In genomic region chr5:176407456-176408244, GRCh38 we compare ENCODE assay signal across 1 cellular context.
TF ChIP-seq lines count a peak whose summit lies in the region.

No MANE protein-coding gene starts in this region.

TF ChIP-seq in IMR-90, 13 proteins besides CTCF, POLR2A, EP300 and RAD21 (continued from another document):
- TF ChIP-seq ELK1 (IDR thresholded peaks at IDR 0.05; ENCODE audit: borderline replicate concordance, low read depth, low read length) (no peak), MXI1 (IDR thresholded peaks at IDR 0.05; ENCODE audit: borderline replicate concordance, low read depth, low read length) (no peak), FOS (IDR thresholded peaks at IDR 0.05; ENCODE audit: low read depth, low read length) (no peak), SMC3 (IDR thresholded peaks at IDR 0.05; ENCODE audit: low read depth, low read length) (no peak)
